In genomic region chr2:176083796-176084261, GRCh38 we compare ENCODE assay signal across 1 cellular context.
TF ChIP-seq lines count a peak whose summit lies in the region.

Gene EVX2 (minus strand): TSS chr2:176083962. CDS start chr2:176083776, 186 bp downstream.

TF ChIP-seq in K562, 482 proteins besides CTCF, POLR2A, EP300 and RAD21:
- TF ChIP-seq L3MBTL2 (IDR thresholded peaks at IDR 0.05) (no peak), ZBTB1 (CRISPR knock-in tag; IDR thresholded peaks at IDR 0.05; ENCODE audit: borderline replicate concordance, low read depth) (0 out of 2 replicates have a peak, but pooled peaks have one; percentile 29)
